In genomic region chr7:20364815-20365214, GRCh38 we compare ENCODE assay signal across 22 cellular contexts. TPM values are rescaled to one million over a fixed set of nuclear protein-coding genes. Genes with fewer than 3 reads are reported as not detected.
"Had no signal": no experiment of that assay in that cellular context is flagged by ENCODE, and none has a peak within 500 bp of the region (broad histone marks: within the 10 kb centered on the region; RNA-seq: fewer than 3 reads in every experiment).

No MANE protein-coding gene starts in this region.

- DNase-seq: cortex of kidney; effector memory CD8-positive, alpha-beta T cell; gastrocnemius medialis; left colon; mesenchymal stem cell; midbrain; naive thymus-derived CD4-positive, alpha-beta T cell; nephron progenitor cell; nucleus accumbens; right cardiac atrium; spleen; stimulated activated CD4-positive, alpha-beta T cell treated with anti-CD3 and anti-CD28 coated beads, Interleukin-4, amount 100 ng/mL, for 4 hours; stimulated activated naive B cell treated with anti-CD40 and anti-IgM and Interleukin-4, amounts not matched to agents 10 μg/mL and 1 μg/mL and 100 μg/mL, for 72 hours; upper lobe of left lung had no signal

- H3K27me3 ChIP-seq: gastrocnemius medialis, heart left ventricle, hepatocyte, tibial nerve, upper lobe of left lung had no signal

- H3K27ac Mint-ChIP-seq: effector memory CD8-positive, alpha-beta T cell; naive thymus-derived CD4-positive, alpha-beta T cell; stimulated activated naive B cell treated with anti-CD40 and anti-IgM and Interleukin-4, amounts not matched to agents 10 μg/mL and 1 μg/mL and 100 μg/mL, for 72 hours; stimulated activated naive CD8-positive, alpha-beta T cell treated with anti-CD3 and anti-CD28 coated beads, Interleukin-15, Interleukin-2, amounts not matched to agents 100 ng/mL and 50 ng/mL, for 24 hours had no signal

- ATAC-seq: effector memory CD8-positive, alpha-beta T cell; gastrocnemius medialis; left colon; naive thymus-derived CD4-positive, alpha-beta T cell; stimulated activated naive B cell treated with anti-CD40 and anti-IgM and Interleukin-4, amounts not matched to agents 10 μg/mL and 1 μg/mL and 100 μg/mL, for 72 hours had no signal

- H3K27me3 Mint-ChIP-seq: effector memory CD8-positive, alpha-beta T cell; stimulated activated naive CD8-positive, alpha-beta T cell treated with anti-CD3 and anti-CD28 coated beads, Interleukin-15, Interleukin-2, amounts not matched to agents 100 ng/mL and 50 ng/mL, for 24 hours had no signal

- H3K27ac ChIP-seq: gastrocnemius medialis, hepatocyte, prostate gland, spleen, upper lobe of left lung had no signal

- H2AFZ ChIP-seq: hepatocyte had no signal

- H3K4me2 ChIP-seq: hepatocyte had no signal

- H3K36me3 Mint-ChIP-seq: naive thymus-derived CD4-positive, alpha-beta T cell; stimulated activated naive B cell treated with anti-CD40 and anti-IgM and Interleukin-4, amounts not matched to agents 10 μg/mL and 1 μg/mL and 100 μg/mL, for 72 hours had no signal

- H3K4me3 ChIP-seq: gastrocnemius medialis, heart left ventricle, hepatocyte, lung, prostate gland, skin epidermis, spleen, thoracic aorta, tibial nerve, upper lobe of left lung had no signal

- H3K4me3 Mint-ChIP-seq: effector memory CD8-positive, alpha-beta T cell; naive thymus-derived CD4-positive, alpha-beta T cell; nephron progenitor cell; stimulated activated naive B cell treated with anti-CD40 and anti-IgM and Interleukin-4, amounts not matched to agents 10 μg/mL and 1 μg/mL and 100 μg/mL, for 72 hours; stimulated activated naive CD8-positive, alpha-beta T cell treated with anti-CD3 and anti-CD28 coated beads, Interleukin-15, Interleukin-2, amounts not matched to agents 100 ng/mL and 50 ng/mL, for 24 hours had no signal

- H3K4me1 ChIP-seq: gastrocnemius medialis, prostate gland, spleen, upper lobe of left lung had no signal

- H3K4me1 Mint-ChIP-seq: naive thymus-derived CD4-positive, alpha-beta T cell; stimulated activated naive B cell treated with anti-CD40 and anti-IgM and Interleukin-4, amounts not matched to agents 10 μg/mL and 1 μg/mL and 100 μg/mL, for 72 hours had no signal

- H3K9me3 ChIP-seq: gastrocnemius medialis, heart left ventricle, prostate gland, spleen, thoracic aorta, tibial nerve, upper lobe of left lung had no signal

- H3K36me3 ChIP-seq: gastrocnemius medialis, prostate gland, spleen, thoracic aorta, upper lobe of left lung had no signal

- H3K9me3 Mint-ChIP-seq: effector memory CD8-positive, alpha-beta T cell; nephron progenitor cell; stimulated activated naive CD8-positive, alpha-beta T cell treated with anti-CD3 and anti-CD28 coated beads, Interleukin-15, Interleukin-2, amounts not matched to agents 100 ng/mL and 50 ng/mL, for 24 hours had no signal

RNA-seq across cellular contexts. Expression of gene ITGB8, which starts 34.1 kb away (rescaled TPM):
- polyA plus RNA-seq: naive thymus-derived CD4-positive, alpha-beta T cell had no signal
